In the genomic region with DNA sequence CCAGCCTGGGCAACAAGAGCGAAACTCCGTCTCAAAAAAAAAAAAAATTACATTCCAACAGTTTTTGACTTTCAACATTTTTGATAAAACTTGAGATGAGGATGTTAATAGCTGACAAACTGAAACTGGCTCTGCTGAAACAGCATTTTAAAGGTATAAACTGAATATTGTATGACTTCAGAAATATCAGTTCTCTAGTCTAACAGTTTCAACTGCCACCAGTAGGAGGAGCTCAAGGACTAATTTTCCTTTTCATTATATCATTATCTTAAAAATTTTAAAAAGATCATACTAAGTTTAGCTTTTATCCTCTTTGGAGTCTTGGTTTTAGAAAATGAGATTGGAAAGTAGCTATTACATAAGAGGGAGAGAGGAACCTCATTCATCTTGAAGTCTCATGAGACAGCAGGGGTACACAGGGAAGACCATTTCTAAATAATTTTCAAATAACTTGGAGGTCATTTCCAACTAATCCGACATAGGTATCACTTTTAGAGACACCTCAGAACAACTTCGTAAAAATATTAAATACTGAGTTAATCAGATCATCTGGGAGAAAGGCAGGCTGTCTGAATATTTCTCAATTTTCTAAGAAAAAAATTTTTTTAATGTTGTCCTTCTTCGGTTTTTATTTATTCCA, we compare ENCODE assay signal across 8 cellular contexts. TPM values are rescaled to one million over a fixed set of nuclear protein-coding genes. Genes with fewer than 3 reads are reported as not detected.
A peak's percentile ranks its signal among the peaks of the same experiment; 100 is the strongest.
DNase-seq lines count a peak whose midpoint lies in the region; ATAC-seq and TF ChIP-seq lines count a peak whose summit lies in the region.

No MANE protein-coding gene starts in this region.

- peak; percentile 38 to 40 for ATAC-seq in activated naive CD4-positive, alpha-beta T cell treated with anti-CD3 and anti-CD28 coated beads, Interleukin-2, amount 50 U/mL, for 72 hours
- no peak for ATAC-seq in HG03432 (IDR thresholded peaks at IDR 0.05; ENCODE audit: unreplicated experiment)

- TF ChIP-seq CTCF in GM13977 (IDR thresholded peaks at IDR 0.05; ENCODE audit: extremely low read depth, insufficient read depth, missing control alignments), result peak; percentile 70

- H3K4me1 ChIP-seq in CD4-positive, alpha-beta memory T cell (ENCODE audit: insufficient read depth, low read length), result no peaks in the 10 kb centered on the region

- intact Hi-C loops in CD4-positive, alpha-beta memory T cell (cut with micrococcal nuclease), result no loop called here

- POLR2A ChIA-PET in CD4-positive, alpha-beta memory T cell (lab: Charles Lee; ENCODE audit: partially characterized antibody), result interaction anchor here (0.6 to 5.0 kb wide), 6 partner anchors 8 to 470 kb away, joined by 3 to 44 read pairs (median 6); no protein-coding TSS in a partner anchor

- H3K4me3 Mint-ChIP-seq in CD4-positive, alpha-beta memory T cell, result no peak overlapping the region
- H3K4me3 Mint-ChIP-seq in immature natural killer cell, result no peak overlapping the region

- H3K36me3 ChIP-seq in CD4-positive, alpha-beta memory T cell (ENCODE audit: insufficient read depth, low read length), result peaks cover 16% of the 10 kb centered on the region

- CTCF ChIA-PET in CD4-positive, alpha-beta memory T cell (lab: Charles Lee; ENCODE audit: partially characterized antibody), result interaction anchor here (0.7 to 7.4 kb wide), 43 partner anchors 9 to 1925 kb away, joined by 3 to 487 read pairs (median 3); no protein-coding TSS in a partner anchor

- peak overlapping the region; percentile 34 to 90 (median 81) for H3K27ac Mint-ChIP-seq in CD4-positive, alpha-beta memory T cell
- H3K27ac Mint-ChIP-seq in activated naive CD4-positive, alpha-beta T cell treated with anti-CD3 and anti-CD28 coated beads, Interleukin-2, amount 50 U/mL, for 72 hours, result no peak overlapping the region
- peak overlapping the region in 3 of 6 donors; percentile 61 to 84 (median 64) for H3K27ac Mint-ChIP-seq in immature natural killer cell

- no peak overlapping the region for H3K27ac ChIP-seq in CD4-positive, alpha-beta memory T cell (ENCODE audit: low read depth, low read length)

- peaks cover 0 to 8% (median 3%) of the 10 kb centered on the region in 4 donors for H3K4me1 Mint-ChIP-seq in CD4-positive, alpha-beta memory T cell
- no peaks in the 10 kb centered on the region for H3K4me1 Mint-ChIP-seq in immature natural killer cell

- H3K4me3 ChIP-seq in CD4-positive, alpha-beta memory T cell (ENCODE audit: low read length in 2 of 2), result no peak overlapping the region

- H3K36me3 Mint-ChIP-seq in CD4-positive, alpha-beta memory T cell, result peaks cover 22 to 29% of the 10 kb centered on the region in 2 donors
- H3K36me3 Mint-ChIP-seq in activated naive CD4-positive, alpha-beta T cell treated with anti-CD3 and anti-CD28 coated beads, Interleukin-2, amount 50 U/mL, for 72 hours, result peaks cover 0 to 30% of the 10 kb centered on the region in 2 donors
- H3K36me3 Mint-ChIP-seq in immature natural killer cell, result peaks cover 6 to 15% (median 13%) of the 10 kb centered on the region in 3 donors

- DNase-seq in CD4-positive, alpha-beta memory T cell, result peak; percentile 48 to 61 (median 58)
- DNase-seq in GM13977 (ENCODE audit: low spot score), result peak; percentile 41
- peak; percentile 29 for DNase-seq in NCI-H748 treated with DMSO at 0.1 percent for 48 hours (lab: John Stamatoyannopoulos, UW)
- peak in 1 of 2 donors; percentile 61 for DNase-seq in activated naive CD4-positive, alpha-beta T cell treated with anti-CD3 and anti-CD28 coated beads, Interleukin-2, amount 50 U/mL, for 72 hours (ENCODE audit: low spot score in 2 of 2)
- peak; percentile 38 to 56 (median 45) for DNase-seq in immature natural killer cell
- DNase-seq in stimulated activated CD4-positive, alpha-beta T cell treated with anti-CD3 and anti-CD28 coated beads, TNF-alpha, amount 100 ng/mL, for 48 hours (ENCODE audit: low read depth in 3 of 3), result peak in 2 of 3 donors; percentile 23 to 39
- no peak for DNase-seq in GDM1 (lab: John Stamatoyannopoulos, UW)

- in situ Hi-C loops in GM13977 (cut with MboI; ENCODE audit: low pct_unique_long_range_greater_than_20kb, low sequenced_read_pairs, unreplicated experiment), result loop anchor here (25.0 kb wide), 1 partner anchor 198 kb away; a partner anchor contains a TSS

- H3K27me3 Mint-ChIP-seq in CD4-positive, alpha-beta memory T cell, result no peaks in the 10 kb centered on the region
- peaks cover 0 to 2% (median 0%) of the 10 kb centered on the region in 3 donors for H3K27me3 Mint-ChIP-seq in immature natural killer cell (ENCODE audit: low read depth in 3 of 3)

- no peaks in the 10 kb centered on the region for H3K9me3 Mint-ChIP-seq in CD4-positive, alpha-beta memory T cell
- H3K9me3 Mint-ChIP-seq in activated naive CD4-positive, alpha-beta T cell treated with anti-CD3 and anti-CD28 coated beads, Interleukin-2, amount 50 U/mL, for 72 hours, result no peaks in the 10 kb centered on the region
- H3K9me3 Mint-ChIP-seq in immature natural killer cell, result no peaks in the 10 kb centered on the region

- H3K9me3 ChIP-seq in CD4-positive, alpha-beta memory T cell (ENCODE audit: control insufficient read depth in 1 of 2, low read length in 2 of 2), result no peaks in the 10 kb centered on the region

- H3K27me3 ChIP-seq in CD4-positive, alpha-beta memory T cell (ENCODE audit: insufficient read depth, low read length), result no peaks in the 10 kb centered on the region

RNA-seq across cellular contexts. Expression of a gene that starts 37.6 kb away (rescaled TPM):
- total RNA-seq in CD4-positive, alpha-beta memory T cell, result 10 to 100 TPM; 31.2 to 32.7 TPM
- polyA plus RNA-seq in CD4-positive, alpha-beta memory T cell, result 10 to 100 TPM; 16.1 to 19.0 TPM
- 100 to 1,000 TPM; 159 to 249 TPM for total RNA-seq in activated naive CD4-positive, alpha-beta T cell treated with anti-CD3 and anti-CD28 coated beads, Interleukin-2, amount 50 U/mL, for 72 hours
- polyA plus RNA-seq in immature natural killer cell, result 10 to 100 TPM; 10.6 to 18.0 (median 17.0) TPM

Comparison
In these comparisons a context has a peak if more than half of its experiments do, and no peak if none do; other contexts are left out.
1. H3K27ac Mint-ChIP-seq: peak in CD4-positive, alpha-beta memory T cell (7 of 7); none in activated naive CD4-positive, alpha-beta T cell treated with anti-CD3 and anti-CD28 coated beads, Interleukin-2, amount 50 U/mL, for 72 hours (0 of 2).
2. RNA of a gene that starts 37.6 kb away (total RNA-seq): 159 to 249 TPM in activated naive CD4-positive, alpha-beta T cell treated with anti-CD3 and anti-CD28 coated beads, Interleukin-2, amount 50 U/mL, for 72 hours; 31.2 to 32.7 TPM in CD4-positive, alpha-beta memory T cell; every median in the first group is over 4 times any median in the second.